ENCODE assay signal across 21 cellular contexts in the genomic region with DNA sequence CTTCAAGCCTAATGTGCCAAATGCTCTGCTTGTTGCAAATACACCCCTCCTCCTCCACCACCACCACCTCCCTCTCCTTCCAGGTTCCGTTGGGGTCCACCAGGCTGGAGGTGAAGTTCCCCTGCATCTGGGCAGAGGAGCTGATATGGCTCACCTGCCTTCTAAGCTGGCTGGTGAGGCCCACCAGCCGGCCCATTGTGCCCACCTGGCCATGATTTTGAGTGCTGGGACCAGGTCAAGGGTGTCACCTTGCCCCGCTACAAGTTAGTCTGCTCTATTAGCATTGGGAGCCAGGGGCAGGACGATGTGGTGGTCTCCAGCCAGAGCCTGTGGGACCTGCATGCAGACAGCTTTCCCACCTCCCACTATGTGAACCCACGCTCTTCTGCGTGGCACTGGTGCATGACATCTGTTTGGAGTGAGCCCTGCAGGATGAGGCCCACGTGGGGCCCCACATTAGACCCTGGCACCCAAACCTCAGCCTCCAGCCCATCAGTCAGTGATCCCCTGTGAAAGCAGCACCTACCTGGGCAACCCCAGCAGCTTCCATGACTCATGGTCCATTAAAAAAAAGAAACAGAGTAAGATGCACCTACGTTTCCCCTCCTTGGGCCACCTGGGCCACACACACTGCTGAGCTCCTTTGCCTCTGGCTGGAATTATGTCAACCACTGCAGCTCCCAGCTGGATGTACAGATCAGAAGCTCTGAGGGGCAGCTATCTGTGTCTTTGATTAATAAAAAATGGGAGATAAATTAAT. TPM values are rescaled to one million over a fixed set of nuclear protein-coding genes. Genes with fewer than 3 reads are reported as not detected.
"Had no signal": no experiment of that assay in that cellular context is flagged by ENCODE, and none has a peak within 500 bp of the region (broad histone marks: within the 10 kb centered on the region; RNA-seq: fewer than 3 reads in every experiment).

No MANE protein-coding gene starts in this region.

- H3K4me3 ChIP-seq: adrenal gland had no signal

- DNase-seq: activated CD4-positive, alpha-beta T cell treated with anti-CD3 and anti-CD28 coated beads for 4 hours; activated CD8-positive, alpha-beta memory T cell treated with anti-CD3 and anti-CD28 coated beads, Interleukin-2, amount 50 U/mL, for 48 hours; activated CD8-positive, alpha-beta T cell treated with anti-CD3 and anti-CD28 coated beads for 36 hours; activated naive CD4-positive, alpha-beta T cell treated with anti-CD3 and anti-CD28 coated beads, Interleukin-2, amount 50 U/mL, for 16 hours; activated naive CD8-positive, alpha-beta T cell treated with anti-CD3 and anti-CD28 coated beads, Interleukin-2, amount 10 ng/mL, durations not matched to agents 7 days and 5 days; activated T-cell treated with anti-CD3 and anti-CD28 coated beads, Interleukin-2, amount 50 U/mL, for 1 hour; adrenal gland; Kasumi-1; KBM-7; NCI-H1048; NCI-H146; NCI-H187 treated with DMSO at 0.1 percent for 48 hours; NCI-H2171 treated with DMSO at 0.1 percent for 48 hours; NCI-H226; NCI-H526; NCI-H774; SHP77 treated with DMSO at 0.1 percent for 48 hours had no signal

- H3K27ac ChIP-seq: adrenal gland had no signal

- H3K36me3 ChIP-seq: adrenal gland had no signal

- H3K27me3 ChIP-seq: adrenal gland had no signal

- ATAC-seq: activated CD4-positive, CD25-positive, alpha-beta regulatory T cell treated with anti-CD3 and anti-CD28 coated beads, Interleukin-2, amount 50 U/mL, for 24 hours; activated CD8-positive, alpha-beta T cell treated with anti-CD3 and anti-CD28 coated beads for 36 hours had no signal

- H3K9me3 ChIP-seq: adrenal gland had no signal

RNA-seq across cellular contexts. Expression of a gene that starts 15.6 kb away (rescaled TPM):
- total RNA-seq: NCI-H460, RPMI7951, SK-MEL-5 had no signal
